In the genomic region with DNA sequence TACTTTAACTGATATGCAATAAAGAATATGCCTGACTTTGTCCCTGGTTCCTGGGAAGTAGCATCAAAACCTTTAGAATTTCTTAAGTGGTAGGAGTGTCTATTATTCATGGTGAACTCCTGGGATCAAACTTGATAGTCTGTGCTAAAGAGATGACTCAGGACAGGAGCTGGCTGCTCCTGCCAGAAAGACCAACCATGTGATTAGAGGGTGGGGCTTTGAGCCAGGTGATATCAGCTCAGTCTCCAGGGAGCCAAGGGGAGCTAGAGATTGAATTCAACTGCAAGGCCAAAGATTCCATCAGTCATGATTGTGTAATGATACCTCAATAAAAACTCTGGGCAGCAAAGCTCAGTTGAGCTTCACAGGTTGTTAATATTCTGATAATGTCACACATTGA, we compare ENCODE assay signal across 1 cellular context.
TF ChIP-seq lines count a peak whose summit lies in the region.

No MANE protein-coding gene starts in this region.

TF ChIP-seq in HCT116, 20 proteins besides CTCF, POLR2A, EP300 and RAD21 (continued from another document):
- no peak for TF ChIP-seq ZBTB33 (IDR thresholded peaks at IDR 0.05; ENCODE audit: extremely low read depth, insufficient replicate concordance, low read length)
- TF ChIP-seq, protein P1, sequence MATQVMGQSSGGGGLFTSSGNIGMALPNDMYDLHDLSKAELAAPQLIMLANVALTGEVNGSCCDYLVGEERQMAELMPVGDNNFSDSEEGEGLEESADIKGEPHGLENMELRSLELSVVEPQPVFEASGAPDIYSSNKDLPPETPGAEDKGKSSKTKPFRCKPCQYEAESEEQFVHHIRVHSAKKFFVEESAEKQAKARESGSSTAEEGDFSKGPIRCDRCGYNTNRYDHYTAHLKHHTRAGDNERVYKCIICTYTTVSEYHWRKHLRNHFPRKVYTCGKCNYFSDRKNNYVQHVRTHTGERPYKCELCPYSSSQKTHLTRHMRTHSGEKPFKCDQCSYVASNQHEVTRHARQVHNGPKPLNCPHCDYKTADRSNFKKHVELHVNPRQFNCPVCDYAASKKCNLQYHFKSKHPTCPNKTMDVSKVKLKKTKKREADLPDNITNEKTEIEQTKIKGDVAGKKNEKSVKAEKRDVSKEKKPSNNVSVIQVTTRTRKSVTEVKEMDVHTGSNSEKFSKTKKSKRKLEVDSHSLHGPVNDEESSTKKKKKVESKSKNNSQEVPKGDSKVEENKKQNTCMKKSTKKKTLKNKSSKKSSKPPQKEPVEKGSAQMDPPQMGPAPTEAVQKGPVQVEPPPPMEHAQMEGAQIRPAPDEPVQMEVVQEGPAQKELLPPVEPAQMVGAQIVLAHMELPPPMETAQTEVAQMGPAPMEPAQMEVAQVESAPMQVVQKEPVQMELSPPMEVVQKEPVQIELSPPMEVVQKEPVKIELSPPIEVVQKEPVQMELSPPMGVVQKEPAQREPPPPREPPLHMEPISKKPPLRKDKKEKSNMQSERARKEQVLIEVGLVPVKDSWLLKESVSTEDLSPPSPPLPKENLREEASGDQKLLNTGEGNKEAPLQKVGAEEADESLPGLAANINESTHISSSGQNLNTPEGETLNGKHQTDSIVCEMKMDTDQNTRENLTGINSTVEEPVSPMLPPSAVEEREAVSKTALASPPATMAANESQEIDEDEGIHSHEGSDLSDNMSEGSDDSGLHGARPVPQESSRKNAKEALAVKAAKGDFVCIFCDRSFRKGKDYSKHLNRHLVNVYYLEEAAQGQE (IDR thresholded peaks at IDR 0.05; ENCODE audit: low read depth): no peak
- TF ChIP-seq YY1 (IDR thresholded peaks at IDR 0.05; ENCODE audit: extremely low read depth, insufficient replicate concordance, low read depth, low read length): no peak
- TF ChIP-seq CBX3 (IDR thresholded peaks at IDR 0.05; ENCODE audit: low read depth): no peak
- no peak for TF ChIP-seq EZH2phosphoT487 (IDR thresholded peaks at IDR 0.05; ENCODE audit: borderline replicate concordance)
- no peak for TF ChIP-seq CEBPB (IDR thresholded peaks at IDR 0.05; ENCODE audit: low read depth)
- TF ChIP-seq EZH2 (IDR thresholded peaks at IDR 0.05): no peak
- no peak for TF ChIP-seq ZFX (IDR thresholded peaks at IDR 0.05)
- TF ChIP-seq ZNF274 (IDR thresholded peaks at IDR 0.05; ENCODE audit: low read depth, low read length): no peak
- TF ChIP-seq, protein P2, sequence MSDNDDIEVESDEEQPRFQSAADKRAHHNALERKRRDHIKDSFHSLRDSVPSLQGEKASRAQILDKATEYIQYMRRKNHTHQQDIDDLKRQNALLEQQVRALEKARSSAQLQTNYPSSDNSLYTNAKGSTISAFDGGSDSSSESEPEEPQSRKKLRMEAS (IDR thresholded peaks at IDR 0.05): no peak
- TF ChIP-seq SP1 (IDR thresholded peaks at IDR 0.05; ENCODE audit: low read depth): no peak
- no peak for TF ChIP-seq SIN3A (IDR thresholded peaks at IDR 0.05; ENCODE audit: low read depth)
- TF ChIP-seq ELF1 (IDR thresholded peaks at IDR 0.05; ENCODE audit: borderline replicate concordance, low read depth): no peak
- TF ChIP-seq POLR2AphosphoS5 (IDR thresholded peaks at IDR 0.05; ENCODE audit: low read depth, low read length): no peak
